ENCODE assay signal across 12 cellular contexts in genomic region chr2:199738723-199739412, GRCh38.
DNase-seq lines count a peak whose midpoint lies in the region; ATAC-seq and TF ChIP-seq lines count a peak whose summit lies in the region.
"Had no signal": no experiment of that assay in that cellular context is flagged by ENCODE, and none has a peak within 500 bp of the region (broad histone marks: within the 10 kb centered on the region; RNA-seq: fewer than 3 reads in every experiment).

No MANE protein-coding gene starts in this region.

- DNase-seq in A673 (ENCODE audit: low spot score), result peak; percentile 92
- DNase-seq in HL-60 (ENCODE audit: low read depth in 1 of 2, low spot score in 1 of 2), result peak; percentile 73 to 96
- DNase-seq in SIG-M5 treated with dmso at 0.1 percent for 504 hours (lab: John Stamatoyannopoulos, UW; ENCODE audit: unreplicated experiment), result peak; percentile 98
- peak; percentile 29 for DNase-seq in kidney epithelial cell (ENCODE audit: low read depth)
- no peak for DNase-seq in activated CD4-positive, alpha-beta T cell treated with anti-CD3 and anti-CD28 coated beads for 36 hours
- no peak for DNase-seq in mesendoderm
- no peak for DNase-seq in NCI-H82 treated with DMSO at 0.1 percent for 48 hours (lab: John Stamatoyannopoulos, UW; ENCODE audit: unreplicated experiment)

- H3K9me3 ChIP-seq in A673 (ENCODE audit: low read depth, low read length, poor library complexity, severe bottlenecking), result no peaks in the 10 kb centered on the region
- H3K9me3 ChIP-seq: thoracic aorta had no signal

- no peak overlapping the region for H4K5ac ChIP-seq in mesendoderm (ENCODE audit: low read length)

- H3K4me1 ChIP-seq in A673 (ENCODE audit: insufficient read depth, low read length, poor library complexity, severe bottlenecking), result peaks cover 30% of the 10 kb centered on the region
- H3K4me1 ChIP-seq in mesendoderm (ENCODE audit: control insufficient read depth, low read depth, low read length), result no peaks in the 10 kb centered on the region
- H3K4me1 ChIP-seq: parathyroid adenoma had no signal

- H3K27me3 Mint-ChIP-seq in activated CD4-positive, alpha-beta T cell treated with anti-CD3 and anti-CD28 coated beads for 36 hours, result peaks cover 24% of the 10 kb centered on the region

- H3K4me1 Mint-ChIP-seq in activated CD4-positive, alpha-beta T cell treated with anti-CD3 and anti-CD28 coated beads for 36 hours, result peaks cover 5% of the 10 kb centered on the region

- H2BK5ac ChIP-seq in mesendoderm (ENCODE audit: low read length), result no peak overlapping the region

- no peak overlapping the region for H3K9ac ChIP-seq in mesendoderm (ENCODE audit: low read length)
- H3K9ac ChIP-seq: parathyroid adenoma had no signal

- intact Hi-C loops in A673 (cut with micrococcal nuclease; ENCODE audit: unreplicated experiment), result loop anchor here (1.0 to 5.0 kb wide), 4 partner anchors 35 to 1429 kb away; no protein-coding TSS in a partner anchor
- intact Hi-C loops in activated CD4-positive, alpha-beta T cell treated with anti-CD3 and anti-CD28 coated beads for 36 hours (cut with DNase I, micrococcal nuclease), result loop anchor here (1.0 to 10.0 kb wide), 8 partner anchors 34 to 1424 kb away; no protein-coding TSS in a partner anchor

- POLR2A ChIA-PET in A673 (lab: Charles Lee; ENCODE audit: low non-redundant PET), result no interaction called here
- POLR2A ChIA-PET in activated CD4-positive, alpha-beta T cell treated with anti-CD3 and anti-CD28 coated beads for 36 hours (lab: Charles Lee), result no interaction called here

- no peak overlapping the region for H3K56ac ChIP-seq in mesendoderm (ENCODE audit: low read length)

- H3K79me1 ChIP-seq in mesendoderm (ENCODE audit: low read length), result no peaks in the 10 kb centered on the region

- H3K4ac ChIP-seq in mesendoderm (ENCODE audit: low read depth, low read length), result no peak overlapping the region

- no peak overlapping the region for H3K18ac ChIP-seq in mesendoderm (ENCODE audit: low read length)

- H3K4me3 Mint-ChIP-seq in activated CD4-positive, alpha-beta T cell treated with anti-CD3 and anti-CD28 coated beads for 36 hours, result no peak overlapping the region
- H3K4me3 Mint-ChIP-seq: endodermal cell; T-helper 1 cell treated with Interleukin-12 subunit alpha and Interleukin-12 subunit beta and Interleukin-4 antibody, amounts not matched to agents 30 μg/mL and 1 μg/mL, for 36 hours had no signal

- H3K36me3 ChIP-seq in A673 (ENCODE audit: insufficient read depth, low read length, poor library complexity, severe bottlenecking) (no peaks in the 10 kb centered on the region), kidney epithelial cell (ENCODE audit: control insufficient read depth, insufficient read depth, low read length) (no peaks in the 10 kb centered on the region), mesendoderm (ENCODE audit: control insufficient read depth, insufficient read depth, low read length) (no peaks in the 10 kb centered on the region)
- H3K36me3 ChIP-seq: thoracic aorta had no signal

- H3K79me2 ChIP-seq in mesendoderm (ENCODE audit: control insufficient read depth, insufficient read depth, low read length), result no peaks in the 10 kb centered on the region
- H3K79me2 ChIP-seq: parathyroid adenoma had no signal

- no CpG with 5 or more reads among the region's 7 CpGs for WGBS in mesendoderm (ENCODE audit: extremely low coverage, insufficient coverage, low lambda C conversion rate)

- no TSS peak for BruUV-seq in A673 (replicated peaks; lab: Mats Ljungman, UMichigan)

- TF ChIP-seq CTCF in A673 (conservative IDR thresholded peaks at IDR 0.05; ENCODE audit: low read depth, low read length) (no peak), HL-60 (IDR thresholded peaks at IDR 0.05; ENCODE audit: insufficient read depth, low read length) (no peak), kidney epithelial cell (IDR thresholded peaks at IDR 0.05; ENCODE audit: insufficient read depth, low read length, poor library complexity, severe bottlenecking) (no peak)

- H2BK15ac ChIP-seq in mesendoderm (replicated peaks; ENCODE audit: low read depth), result no peak overlapping the region

- H2BK120ac ChIP-seq in mesendoderm (ENCODE audit: low read depth, low read length), result no peak overlapping the region

- ATAC-seq in activated CD4-positive, alpha-beta T cell treated with anti-CD3 and anti-CD28 coated beads for 36 hours, result no peak
- no peak for ATAC-seq in HG03108 (IDR thresholded peaks at IDR 0.05; ENCODE audit: unreplicated experiment)

- H3K9me3 Mint-ChIP-seq in activated CD4-positive, alpha-beta T cell treated with anti-CD3 and anti-CD28 coated beads for 36 hours (ENCODE audit: low read depth), result no peaks in the 10 kb centered on the region
- H3K9me3 Mint-ChIP-seq: endodermal cell; T-helper 1 cell treated with Interleukin-12 subunit alpha and Interleukin-12 subunit beta and Interleukin-4 antibody, amounts not matched to agents 30 μg/mL and 1 μg/mL, for 36 hours had no signal

- H3K27me3 ChIP-seq in A673 (replicated peaks; ENCODE audit: insufficient read depth, low read depth, low read length, poor library complexity) (no peaks in the 10 kb centered on the region), HL-60 (ENCODE audit: insufficient read depth, poor library complexity, severe bottlenecking) (no peaks in the 10 kb centered on the region), kidney epithelial cell (ENCODE audit: control insufficient read depth, insufficient read depth, low read length) (peaks cover 2% of the 10 kb centered on the region), mesendoderm (ENCODE audit: insufficient read depth, low read length, poor library complexity) (no peaks in the 10 kb centered on the region)

- H3K27ac ChIP-seq in A673 (ENCODE audit: low read depth, low read length, poor library complexity, severe bottlenecking) (peak overlapping the region; percentile 69), HL-60 (replicated peaks) (peak overlapping the region; percentile 88), mesendoderm (ENCODE audit: low read depth, low read length) (no peak overlapping the region)
- H3K27ac ChIP-seq: parathyroid adenoma, thoracic aorta had no signal

- CTCF ChIA-PET in A673 (lab: Charles Lee), result interaction anchor here (0.6 to 2.7 kb wide), 5 partner anchors 34 to 1424 kb away, joined by 4 to 13 read pairs (median 5); no protein-coding TSS in a partner anchor
- CTCF ChIA-PET in activated CD4-positive, alpha-beta T cell treated with anti-CD3 and anti-CD28 coated beads for 36 hours (lab: Charles Lee), result interaction anchor here (0.9 to 8.1 kb wide), 9 partner anchors 9 to 1442 kb away, joined by 3 to 49 read pairs (median 5); no protein-coding TSS in a partner anchor

- no peak overlapping the region for H3K23ac ChIP-seq in mesendoderm (ENCODE audit: low read length)

- H4K8ac ChIP-seq in mesendoderm (ENCODE audit: low read depth, low read length), result no peak overlapping the region

- H3K27ac Mint-ChIP-seq in activated CD4-positive, alpha-beta T cell treated with anti-CD3 and anti-CD28 coated beads for 36 hours, result no peak overlapping the region
- H3K27ac Mint-ChIP-seq: endodermal cell; T-helper 1 cell treated with Interleukin-12 subunit alpha and Interleukin-12 subunit beta and Interleukin-4 antibody, amounts not matched to agents 30 μg/mL and 1 μg/mL, for 36 hours had no signal

- H3K4me3 ChIP-seq in A673 (ENCODE audit: low read depth, low read length, poor library complexity, severe bottlenecking) (no peak overlapping the region), HL-60 (replicated peaks; ENCODE audit: insufficient read depth, low read length) (no peak overlapping the region), kidney epithelial cell (ENCODE audit: low read depth, low read length) (no peak overlapping the region), mesendoderm (ENCODE audit: low read length) (no peak overlapping the region)
- H3K4me3 ChIP-seq: thoracic aorta had no signal

- H2AK5ac ChIP-seq in mesendoderm (ENCODE audit: low read length), result no peak overlapping the region

- H3K36me3 Mint-ChIP-seq in activated CD4-positive, alpha-beta T cell treated with anti-CD3 and anti-CD28 coated beads for 36 hours (ENCODE audit: low read depth), result no peaks in the 10 kb centered on the region

- H3K4me2 ChIP-seq in mesendoderm (ENCODE audit: low read length), result no peak overlapping the region

Comparison
In these comparisons a context has a peak if more than half of its experiments do, and no peak if none do; other contexts are left out.
1. DNase-seq: peak in A673 (single experiment), HL-60 (2 of 2), SIG-M5 treated with dmso at 0.1 percent for 504 hours (single experiment) and kidney epithelial cell (single experiment); none in activated CD4-positive, alpha-beta T cell treated with anti-CD3 and anti-CD28 coated beads for 36 hours (single experiment), mesendoderm (single experiment) and NCI-H82 treated with DMSO at 0.1 percent for 48 hours (single experiment).